In the genomic region with DNA sequence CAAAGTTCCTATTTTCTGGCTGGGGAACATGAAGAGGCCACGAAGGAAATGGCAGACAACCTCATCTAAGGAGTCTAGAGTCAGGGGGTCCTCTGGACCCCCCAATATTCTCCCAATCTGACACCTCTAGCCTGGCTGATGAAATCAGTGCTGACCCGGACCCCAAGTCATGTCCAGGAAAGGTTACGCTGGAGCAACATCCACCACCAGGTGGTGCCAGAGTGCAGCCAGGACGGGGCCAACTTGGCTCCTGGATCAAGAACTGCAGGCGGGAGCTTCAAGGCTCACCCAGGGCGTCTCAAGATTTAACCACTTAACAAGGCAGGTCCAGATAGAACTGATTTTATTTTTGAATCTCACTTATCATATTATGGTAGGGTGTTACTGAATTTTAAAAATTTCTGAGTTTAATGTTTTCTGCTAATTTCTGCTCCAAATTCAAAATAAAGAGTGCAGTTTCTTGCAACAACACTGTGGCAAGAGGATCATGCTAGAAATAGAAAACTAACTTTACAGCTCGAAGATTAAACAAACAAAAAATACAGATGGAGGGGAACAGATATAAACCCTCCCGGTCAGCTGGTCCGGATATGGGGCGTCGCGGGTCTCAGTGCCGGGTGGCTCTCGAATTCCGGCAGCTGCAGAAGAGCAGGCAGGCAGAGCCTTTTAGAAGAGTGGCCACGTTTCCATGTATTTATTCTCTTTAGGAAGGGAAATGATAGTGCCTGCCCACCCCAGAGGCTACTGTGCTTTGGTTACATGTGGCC, we compare ENCODE assay signal across 8 cellular contexts.
A peak's percentile ranks its signal among the peaks of the same experiment; 100 is the strongest.
DNase-seq lines count a peak whose midpoint lies in the region; ATAC-seq, FAIRE-seq and TF ChIP-seq lines count a peak whose summit lies in the region.

No MANE protein-coding gene starts in this region.

- H3K9ac ChIP-seq in MM.1S (ENCODE audit: low read length) = no peak overlapping the region

- no peaks in the 10 kb centered on the region for H3F3A ChIP-seq in MM.1S (ENCODE audit: insufficient read depth, low read length)

- H3K9me2 ChIP-seq in MM.1S (replicated peaks; ENCODE audit: insufficient read depth, low read length) = no peaks in the 10 kb centered on the region

- peak; percentile 32 to 46; a peak in 4 of 6 replicates for ATAC-seq in A549
- ATAC-seq in gastrocnemius medialis = peak; percentile 60 to 68
- ATAC-seq in HG03460 (IDR thresholded peaks at IDR 0.05; ENCODE audit: unreplicated experiment) = no peak

- no peak for TF ChIP-seq POLR2A in A549 (IDR thresholded peaks at IDR 0.05; ENCODE audit: low read length)
- no peak for TF ChIP-seq POLR2A in gastrocnemius medialis (IDR thresholded peaks at IDR 0.05)

- H3K27ac ChIP-seq in A549 (peak overlapping the region; percentile 91 to 99), MM.1S (ENCODE audit: low read length) (no peak overlapping the region), gastrocnemius medialis (no peak overlapping the region)

- CTCF ChIA-PET in A549 (lab: Yijun Ruan, JAX) = interaction anchor here (0.7 to 10.0 kb wide), 31 partner anchors 9 to 228 kb away, joined by 3 to 94 read pairs (median 6); no protein-coding TSS in a partner anchor

- intact Hi-C loops in gastrocnemius medialis (cut with DNase I; ENCODE audit: low total_unique reads) = loop anchor here (1.0 to 5.0 kb wide), 6 partner anchors 33 to 612 kb away; a partner anchor contains a TSS

- TF ChIP-seq RAD21 in A549 (conservative IDR thresholded peaks at IDR 0.05 in 1 of 2, IDR thresholded peaks at IDR 0.05 in 1 of 2) = peak; percentile 88 to 89

- H3K36me3 ChIP-seq in MM.1S (replicated peaks; ENCODE audit: insufficient read depth, low read length) (no peaks in the 10 kb centered on the region), gastrocnemius medialis (peaks cover 0 to 4% of the 10 kb centered on the region in 2 donors)

- 34% methylated on average over 16 of the region's 16 CpGs for WGBS in A549 (ENCODE audit: missing lambda C conversion rate)

- H4K20me1 ChIP-seq in MM.1S (ENCODE audit: insufficient read depth, low read length) = no peaks in the 10 kb centered on the region

- H3K79me2 ChIP-seq in MM.1S (ENCODE audit: low read length) = no peaks in the 10 kb centered on the region

- H3K4me2 ChIP-seq in A549 (peak overlapping the region; percentile 80), MM.1S (ENCODE audit: low read depth, low read length) (no peak overlapping the region)

- TF ChIP-seq CTCF in A549 (IDR thresholded peaks at IDR 0.05) = peak; percentile 81
- peak; percentile 92 for TF ChIP-seq CTCF in GM13977 (IDR thresholded peaks at IDR 0.05; ENCODE audit: extremely low read depth, insufficient read depth, missing control alignments)
- TF ChIP-seq CTCF in MM.1S (IDR thresholded peaks at IDR 0.05; ENCODE audit: low read length) = peak; percentile 94
- TF ChIP-seq CTCF in gastrocnemius medialis (IDR thresholded peaks at IDR 0.05 in 4 of 5, conservative IDR thresholded peaks at IDR 0.05 in 1 of 5) = peak; percentile 81 to 98 (median 93)

- in situ Hi-C loops in GM13977 (cut with MboI; ENCODE audit: low pct_unique_long_range_greater_than_20kb, low sequenced_read_pairs, unreplicated experiment) = loop anchor here (5.0 to 10.0 kb wide), 2 partner anchors 37 to 181 kb away; no protein-coding TSS in a partner anchor
- in situ Hi-C loops in gastrocnemius medialis (cut with MboI; ENCODE audit: low sequenced_read_pairs in 4 of 4) = loop anchor here (5.0 to 25.0 kb wide), 7 partner anchors 118 to 633 kb away; a partner anchor contains a TSS

- H3K4me3 ChIP-seq in A549 (no peak overlapping the region), MM.1S (ENCODE audit: low read length) (no peak overlapping the region), gastrocnemius medialis (no peak overlapping the region)

- H3K4me1 ChIP-seq in A549 (peaks cover 61% of the 10 kb centered on the region), MM.1S (ENCODE audit: low read length) (no peaks in the 10 kb centered on the region), gastrocnemius medialis (peaks cover 34 to 36% of the 10 kb centered on the region in 2 donors)

- H3K9me3 ChIP-seq in A549 (peaks cover 5% of the 10 kb centered on the region; the same call in 2 of the 3 replicates), MM.1S (replicated peaks; ENCODE audit: insufficient read depth, low read length) (no peaks in the 10 kb centered on the region), gastrocnemius medialis (no peaks in the 10 kb centered on the region)

- TF ChIP-seq EP300 in A549 (IDR thresholded peaks at IDR 0.05) = no peak

- DNase-seq in A549 (ENCODE audit: low read depth in 1 of 2, low spot score in 1 of 2) (peak; percentile 78 to 81), GM13977 (ENCODE audit: low spot score) (peak; percentile 82), MM.1S (peak; percentile 66), T-helper 22 cell (ENCODE audit: low read depth) (peak; percentile 45), anterior cingulate cortex (lab: John Stamatoyannopoulos, UW) (peak in 56 of 58 donors; percentile 6 to 92 (median 64)), hippocampal formation (lab: John Stamatoyannopoulos, UW) (peak; percentile 70 to 76), gastrocnemius medialis (peak; percentile 69 to 80)

- no peak overlapping the region for H2AFZ ChIP-seq in MM.1S (ENCODE audit: low read length)

- no peak for FAIRE-seq in A549 (lab: Jason Lieb, UNC)

- H3K27me3 ChIP-seq in MM.1S (replicated peaks; ENCODE audit: insufficient read depth, low read length) = peaks cover 87% of the 10 kb centered on the region
- no peaks in the 10 kb centered on the region for H3K27me3 ChIP-seq in gastrocnemius medialis

- POLR2A ChIA-PET in A549 (lab: Yijun Ruan, JAX) = interaction anchor here (1.0 to 4.1 kb wide), 2 partner anchors 38 to 40 kb away, joined by 6 to 22 read pairs; no protein-coding TSS in a partner anchor

TF ChIP-seq in A549, 52 proteins besides CTCF, POLR2A, EP300 and RAD21:
- TF ChIP-seq, protein P1, sequence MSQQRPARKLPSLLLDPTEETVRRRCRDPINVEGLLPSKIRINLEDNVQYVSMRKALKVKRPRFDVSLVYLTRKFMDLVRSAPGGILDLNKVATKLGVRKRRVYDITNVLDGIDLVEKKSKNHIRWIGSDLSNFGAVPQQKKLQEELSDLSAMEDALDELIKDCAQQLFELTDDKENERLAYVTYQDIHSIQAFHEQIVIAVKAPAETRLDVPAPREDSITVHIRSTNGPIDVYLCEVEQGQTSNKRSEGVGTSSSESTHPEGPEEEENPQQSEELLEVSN (IDR thresholded peaks at IDR 0.05; ENCODE audit: borderline replicate concordance, low read depth) = no peak
- TF ChIP-seq, protein P2, sequence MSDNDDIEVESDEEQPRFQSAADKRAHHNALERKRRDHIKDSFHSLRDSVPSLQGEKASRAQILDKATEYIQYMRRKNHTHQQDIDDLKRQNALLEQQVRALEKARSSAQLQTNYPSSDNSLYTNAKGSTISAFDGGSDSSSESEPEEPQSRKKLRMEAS (IDR thresholded peaks at IDR 0.05) = peak; percentile 33; the same call in 1 of the 2 replicates
- TF ChIP-seq ZC3H11A (IDR thresholded peaks at IDR 0.05) = no peak
- TF ChIP-seq, protein P3, sequence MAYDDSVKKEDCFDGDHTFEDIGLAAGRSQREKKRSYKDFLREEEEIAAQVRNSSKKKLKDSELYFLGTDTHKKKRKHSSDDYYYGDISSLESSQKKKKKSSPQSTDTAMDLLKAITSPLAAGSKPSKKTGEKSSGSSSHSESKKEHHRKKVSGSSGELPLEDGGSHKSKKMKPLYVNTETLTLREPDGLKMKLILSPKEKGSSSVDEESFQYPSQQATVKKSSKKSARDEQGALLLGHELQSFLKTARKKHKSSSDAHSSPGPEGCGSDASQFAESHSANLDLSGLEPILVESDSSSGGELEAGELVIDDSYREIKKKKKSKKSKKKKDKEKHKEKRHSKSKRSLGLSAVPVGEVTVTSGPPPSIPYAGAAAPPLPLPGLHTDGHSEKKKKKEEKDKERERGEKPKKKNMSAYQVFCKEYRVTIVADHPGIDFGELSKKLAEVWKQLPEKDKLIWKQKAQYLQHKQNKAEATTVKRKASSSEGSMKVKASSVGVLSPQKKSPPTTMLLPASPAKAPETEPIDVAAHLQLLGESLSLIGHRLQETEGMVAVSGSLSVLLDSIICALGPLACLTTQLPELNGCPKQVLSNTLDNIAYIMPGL (CRISPR knock-in tag; IDR thresholded peaks at IDR 0.05; ENCODE audit: borderline replicate concordance) = no peak
- peak; percentile 94 for TF ChIP-seq SMC3 (IDR thresholded peaks at IDR 0.05)
- TF ChIP-seq JUN (IDR thresholded peaks at IDR 0.05) = peak in 1 of 2 experiments; percentile 16; a peak in 1 of 5 replicates
- TF ChIP-seq CEBPB (IDR thresholded peaks at IDR 0.05) = no peak

Comparison
In these comparisons a context has a peak if more than half of its experiments do, and no peak if none do; other contexts are left out.
1. H3K27ac ChIP-seq: peak in A549 (2 of 2); none in MM.1S (single experiment) and gastrocnemius medialis (0 of 4).
2. Peak in every context shown above with its lines, with median percentiles within 50 percentile points of each other: DNase-seq and CTCF ChIP-seq.